In genomic region chr11:111601636-111601978, GRCh38 we compare ENCODE assay signal across 8 cellular contexts. TPM values are rescaled to one million over a fixed set of nuclear protein-coding genes. Genes with fewer than 3 reads are reported as not detected.
A peak's percentile ranks its signal among the peaks of the same experiment; 100 is the strongest.
DNase-seq lines count a peak whose midpoint lies in the region; ATAC-seq and TF ChIP-seq lines count a peak whose summit lies in the region.

No MANE protein-coding gene starts in this region.

- ATAC-seq in activated CD8-positive, alpha-beta T cell treated with anti-CD3 and anti-CD28 coated beads for 36 hours = no peak
- ATAC-seq in stimulated activated effector memory CD8-positive, alpha-beta T cell treated with anti-CD3 and anti-CD28 coated beads, Interleukin-12 subunit alpha, Interleukin-12 subunit beta, amount 100 ng/mL, for 72 hours = no peak

- peak overlapping the region; percentile 79 for H3K4me3 Mint-ChIP-seq in activated CD8-positive, alpha-beta T cell treated with anti-CD3 and anti-CD28 coated beads for 36 hours
- H3K4me3 Mint-ChIP-seq in stimulated activated effector memory CD8-positive, alpha-beta T cell treated with anti-CD3 and anti-CD28 coated beads, Interleukin-12 subunit alpha, Interleukin-12 subunit beta, amount 100 ng/mL, for 72 hours = peak overlapping the region; percentile 82

- no peak for TF ChIP-seq CTCF in activated CD8-positive, alpha-beta T cell treated with anti-CD3 and anti-CD28 coated beads for 36 hours (IDR thresholded peaks at IDR 0.05)
- TF ChIP-seq CTCF in GM20000 (IDR thresholded peaks at IDR 0.05; ENCODE audit: extremely low read depth, missing control alignments) = no peak

- peaks cover 6% of the 10 kb centered on the region for H3K36me3 Mint-ChIP-seq in activated CD8-positive, alpha-beta T cell treated with anti-CD3 and anti-CD28 coated beads for 36 hours (ENCODE audit: low read depth)
- H3K36me3 Mint-ChIP-seq in stimulated activated effector memory CD8-positive, alpha-beta T cell treated with anti-CD3 and anti-CD28 coated beads, Interleukin-12 subunit alpha, Interleukin-12 subunit beta, amount 100 ng/mL, for 72 hours = no peaks in the 10 kb centered on the region

- POLR2A ChIA-PET in HEK293T (lab: Yijun Ruan, JAX) = no interaction called here
- POLR2A ChIA-PET in activated CD8-positive, alpha-beta T cell treated with anti-CD3 and anti-CD28 coated beads for 36 hours (lab: Charles Lee) = no interaction called here

- peak overlapping the region; percentile 90 for H3K27ac Mint-ChIP-seq in activated CD8-positive, alpha-beta T cell treated with anti-CD3 and anti-CD28 coated beads for 36 hours
- peak overlapping the region; percentile 70 for H3K27ac Mint-ChIP-seq in stimulated activated effector memory CD8-positive, alpha-beta T cell treated with anti-CD3 and anti-CD28 coated beads, Interleukin-12 subunit alpha, Interleukin-12 subunit beta, amount 100 ng/mL, for 72 hours

- H3K27me3 ChIP-seq in iPS-15b (ENCODE audit: control insufficient read depth, insufficient read depth, low read length) = peaks cover 22% of the 10 kb centered on the region

- H3K9me3 Mint-ChIP-seq in activated CD8-positive, alpha-beta T cell treated with anti-CD3 and anti-CD28 coated beads for 36 hours = no peaks in the 10 kb centered on the region
- no peaks in the 10 kb centered on the region for H3K9me3 Mint-ChIP-seq in stimulated activated effector memory CD8-positive, alpha-beta T cell treated with anti-CD3 and anti-CD28 coated beads, Interleukin-12 subunit alpha, Interleukin-12 subunit beta, amount 100 ng/mL, for 72 hours

- H3K9ac ChIP-seq in iPS-15b (ENCODE audit: low read depth, low read length) = no peak overlapping the region

- intact Hi-C loops in activated CD8-positive, alpha-beta T cell treated with anti-CD3 and anti-CD28 coated beads for 36 hours (cut with micrococcal nuclease) = loop anchor here (1.0 kb wide), 1 partner anchor 176 kb away; no protein-coding TSS in a partner anchor

- peaks cover 28% of the 10 kb centered on the region for H3K4me1 Mint-ChIP-seq in activated CD8-positive, alpha-beta T cell treated with anti-CD3 and anti-CD28 coated beads for 36 hours (ENCODE audit: low read depth)
- peaks cover 33% of the 10 kb centered on the region for H3K4me1 Mint-ChIP-seq in stimulated activated effector memory CD8-positive, alpha-beta T cell treated with anti-CD3 and anti-CD28 coated beads, Interleukin-12 subunit alpha, Interleukin-12 subunit beta, amount 100 ng/mL, for 72 hours

- no peaks in the 10 kb centered on the region for H3K9me3 ChIP-seq in iPS-15b (ENCODE audit: control insufficient read depth, insufficient read depth, low read length)

- H3K36me3 ChIP-seq in iPS-15b (ENCODE audit: control insufficient read depth, insufficient read depth, low read length) = no peaks in the 10 kb centered on the region

- peaks cover 4% of the 10 kb centered on the region for H3K4me1 ChIP-seq in iPS-15b (ENCODE audit: control insufficient read depth, insufficient read depth, low read length)

- H3K4me3 ChIP-seq in iPS-15b (ENCODE audit: low read depth, low read length) = peak overlapping the region; percentile 48

- peaks cover 2% of the 10 kb centered on the region for H3K27me3 Mint-ChIP-seq in activated CD8-positive, alpha-beta T cell treated with anti-CD3 and anti-CD28 coated beads for 36 hours

- CTCF ChIA-PET in HEK293T (lab: Yijun Ruan, JAX) = no interaction called here
- CTCF ChIA-PET in activated CD8-positive, alpha-beta T cell treated with anti-CD3 and anti-CD28 coated beads for 36 hours (lab: Charles Lee) = interaction anchor here (0.6 to 1.6 kb wide), 6 partner anchors 15 to 176 kb away, joined by 3 to 7 read pairs (median 6); partner anchors contain the start of gene PPP2R1B

- no peak for DNase-seq in HEK293T (ENCODE audit: extremely low spot score)
- no peak for DNase-seq in activated CD8-positive, alpha-beta T cell treated with anti-CD3 and anti-CD28 coated beads for 36 hours
- no peak for DNase-seq in stimulated activated effector memory CD8-positive, alpha-beta T cell treated with anti-CD3 and anti-CD28 coated beads, Interleukin-12 subunit alpha, Interleukin-12 subunit beta, amount 100 ng/mL, for 72 hours (ENCODE audit: low spot score in 2 of 2)
- no peak for DNase-seq in NCI-H1436 (lab: John Stamatoyannopoulos, UW)
- no peak for DNase-seq in DMS153 (lab: John Stamatoyannopoulos, UW)
- DNase-seq in GM20000 (ENCODE audit: low spot score) = no peak
- no peak for DNase-seq in GF-D8 (lab: John Stamatoyannopoulos, UW)

TF ChIP-seq in HEK293T, 16 proteins besides CTCF, POLR2A, EP300 and RAD21:
- TF ChIP-seq PKNOX1 (IDR thresholded peaks at IDR 0.05) = 0 out of 2 replicates have a peak, but pooled peaks have one; percentile 8
- TF ChIP-seq LEF1 (IDR thresholded peaks at IDR 0.05; ENCODE audit: borderline replicate concordance) = no peak

RNA-seq across cellular contexts. Expression of gene SIK2, which starts 0.6 kb away (rescaled TPM):
- 1 to 10 TPM; 7.4 to 8.0 TPM for total RNA-seq in activated CD8-positive, alpha-beta T cell treated with anti-CD3 and anti-CD28 coated beads for 36 hours
